ENCODE assay signal across 28 cellular contexts in the genomic region with DNA sequence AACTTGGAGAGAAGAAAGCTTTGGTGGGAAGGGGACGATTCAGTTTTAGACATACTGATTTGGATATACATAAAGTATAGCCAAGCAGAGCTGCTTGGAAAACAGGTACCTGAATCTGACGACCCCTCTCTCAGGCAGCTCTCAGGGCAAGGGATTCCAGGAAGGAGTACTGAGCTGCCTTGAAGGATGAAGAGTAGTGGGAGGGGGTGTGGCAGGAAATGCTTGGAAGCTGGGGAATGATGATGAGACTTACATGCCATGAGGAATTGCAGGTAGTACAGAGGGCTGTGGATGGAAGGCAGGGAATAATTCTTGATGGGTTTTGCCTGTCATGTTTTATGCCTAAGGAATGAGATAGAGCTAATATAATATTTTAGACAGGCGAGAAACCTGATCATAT. TPM values are rescaled to one million over a fixed set of nuclear protein-coding genes. Genes with fewer than 3 reads are reported as not detected.
A peak's percentile ranks its signal among the peaks of the same experiment; 100 is the strongest.
DNase-seq lines count a peak whose midpoint lies in the region; ATAC-seq and TF ChIP-seq lines count a peak whose summit lies in the region.
"Had no signal": no experiment of that assay in that cellular context is flagged by ENCODE, and none has a peak within 500 bp of the region (broad histone marks: within the 10 kb centered on the region; RNA-seq: fewer than 3 reads in every experiment).

No MANE protein-coding gene starts in this region.

- no peak overlapping the region for H2BK12ac ChIP-seq in mesenchymal stem cell (ENCODE audit: low read length in 2 of 2)

- no peak overlapping the region for H3K27ac Mint-ChIP-seq in GM23338
- H3K27ac Mint-ChIP-seq in WTC11: no peak overlapping the region
- H3K27ac Mint-ChIP-seq: CD4-positive, alpha-beta memory T cell; CD4-positive, CD25-positive, alpha-beta regulatory T cell had no signal

- CTCF ChIA-PET in WTC11 (lab: Charles Lee): no interaction called here

- no peak overlapping the region for H3K9ac ChIP-seq in mesenchymal stem cell (ENCODE audit: low read length)
- H3K9ac ChIP-seq: BLaER1 had no signal

- H2AK5ac ChIP-seq in mesenchymal stem cell (ENCODE audit: low read length, severe bottlenecking): no peak overlapping the region

- no peaks in the 10 kb centered on the region for H3K79me1 ChIP-seq in mesenchymal stem cell (replicated peaks; ENCODE audit: low read length, poor library complexity, severe bottlenecking)

- no peak overlapping the region for H3K4ac ChIP-seq in mesenchymal stem cell (ENCODE audit: low read depth in 1 of 2, low read length in 2 of 2)

- TF ChIP-seq CTCF in GM23338 (conservative IDR thresholded peaks at IDR 0.05; ENCODE audit: low read depth in 2 of 2): no peak
- TF ChIP-seq CTCF in WTC11 (IDR thresholded peaks at IDR 0.05): no peak

- H3K36me3 Mint-ChIP-seq in GM23338 (ENCODE audit: low read depth): no peaks in the 10 kb centered on the region
- no peaks in the 10 kb centered on the region for H3K36me3 Mint-ChIP-seq in WTC11
- H3K36me3 Mint-ChIP-seq: CD4-positive, alpha-beta memory T cell; CD4-positive, CD25-positive, alpha-beta regulatory T cell; CD8-positive, alpha-beta memory T cell had no signal

- H3K27me3 ChIP-seq in GM23338 (ENCODE audit: insufficient read depth) (no peaks in the 10 kb centered on the region), mesenchymal stem cell (ENCODE audit: control insufficient read depth in 1 of 2, insufficient read depth in 1 of 2, low read length in 2 of 2) (peaks cover 0 to 5% of the 10 kb centered on the region in 2 experiments)
- H3K27me3 ChIP-seq: BE2C, BLaER1 had no signal

- peaks cover 2% of the 10 kb centered on the region for H3K27me3 Mint-ChIP-seq in GM23338 (ENCODE audit: insufficient read depth, low read depth, poor library complexity)
- no peaks in the 10 kb centered on the region for H3K27me3 Mint-ChIP-seq in WTC11 (ENCODE audit: low read depth)

- H3K79me2 ChIP-seq in GM23338 (replicated peaks; ENCODE audit: insufficient read depth): no peaks in the 10 kb centered on the region

- POLR2A ChIA-PET in WTC11 (lab: Charles Lee): no interaction called here

- H3K4me3 ChIP-seq in GM23338 (no peak overlapping the region), mesenchymal stem cell (ENCODE audit: insufficient read depth in 1 of 2, low read depth in 1 of 2, low read length in 2 of 2) (no peak overlapping the region)
- H3K4me3 ChIP-seq: BLaER1, GM12878 had no signal

- H3K27ac ChIP-seq in GM23338 (ENCODE audit: low read depth) (no peak overlapping the region), mesenchymal stem cell (ENCODE audit: low read length, poor library complexity, severe bottlenecking) (no peak overlapping the region)
- H3K27ac ChIP-seq: BLaER1 had no signal

- ATAC-seq in GM23338 (no peak), WTC11 (peak; percentile 59), HG03135 (IDR thresholded peaks at IDR 0.05; ENCODE audit: unreplicated experiment) (no peak)
- ATAC-seq: GM12878 had no signal

- H2AFZ ChIP-seq in GM23338 (no peak overlapping the region), mesenchymal stem cell (ENCODE audit: low read depth, low read length) (no peak overlapping the region)

- H4K8ac ChIP-seq in mesenchymal stem cell (ENCODE audit: low read length): no peak overlapping the region

- H2BK120ac ChIP-seq in mesenchymal stem cell (ENCODE audit: low read depth, low read length): no peak overlapping the region

- H3K4me1 Mint-ChIP-seq in GM23338: peaks cover 4% of the 10 kb centered on the region; the same call in 2 of the 3 replicates
- H3K4me1 Mint-ChIP-seq in WTC11: peaks cover 7% of the 10 kb centered on the region
- H3K4me1 Mint-ChIP-seq: CD4-positive, alpha-beta memory T cell; CD4-positive, CD25-positive, alpha-beta regulatory T cell; CD8-positive, alpha-beta memory T cell had no signal

- DNase-seq in GM23338 (ENCODE audit: low spot score) (peak; percentile 21), WTC11 (ENCODE audit: low spot score) (no peak), iPS-NIHi7 (ENCODE audit: extremely low spot score) (peak; percentile 14), mesenchymal stem cell (no peak), NCI-H1092 (lab: John Stamatoyannopoulos, UW) (no peak), dermis blood vessel endothelial cell (no peak)
- no peak for DNase-seq in activated T-cell treated with anti-CD3 and anti-CD28 coated beads, Interleukin-2, amount 50 U/mL, for 1 hour
- DNase-seq: 8988T; ACHN; BE2C; C1 segment of cervical spinal cord; CD4-positive, alpha-beta memory T cell; CD4-positive, CD25-positive, alpha-beta regulatory T cell; CD8-positive, alpha-beta memory T cell; COR-L47; DMS 273 treated with DMSO at 0.1 percent for 48 hours; DMS153; DMS53; DMS79; DND-41; EL; GDM1 had no signal

- no peak overlapping the region for H2BK15ac ChIP-seq in mesenchymal stem cell (ENCODE audit: low read depth, poor library complexity, severe bottlenecking)

- H3K4me2 ChIP-seq in GM23338 (no peak overlapping the region), mesenchymal stem cell (ENCODE audit: low read length, poor library complexity, severe bottlenecking) (no peak overlapping the region)
- H3K4me2 ChIP-seq: BLaER1 had no signal

- no peak overlapping the region for H3K23ac ChIP-seq in mesenchymal stem cell (ENCODE audit: low read length in 2 of 2)

- H4K91ac ChIP-seq in mesenchymal stem cell (ENCODE audit: low read length): peak overlapping the region; percentile 39

- H3K4me3 Mint-ChIP-seq in GM23338 (no peak overlapping the region), WTC11 (no peak overlapping the region)
- H3K4me3 Mint-ChIP-seq: CD14-positive monocyte; CD4-positive, alpha-beta memory T cell; CD4-positive, CD25-positive, alpha-beta regulatory T cell; CD8-positive, alpha-beta memory T cell had no signal

- 75% methylated on average over 3 of the region's 3 CpGs for WGBS in mesenchymal stem cell

- no peaks in the 10 kb centered on the region for H3F3A ChIP-seq in GM23338 (replicated peaks; ENCODE audit: low read depth)

- no peaks in the 10 kb centered on the region for H3K36me3 ChIP-seq in GM23338 (ENCODE audit: insufficient read depth)
- no peaks in the 10 kb centered on the region for H3K36me3 ChIP-seq in mesenchymal stem cell (ENCODE audit: control insufficient read depth in 1 of 2, insufficient read depth in 2 of 2, low read depth in 1 of 2, low read length in 2 of 2)
- H3K36me3 ChIP-seq: BE2C, BLaER1 had no signal

- H3K9me2 ChIP-seq in GM23338 (ENCODE audit: insufficient read depth): no peaks in the 10 kb centered on the region

- no peaks in the 10 kb centered on the region for H3K9me3 ChIP-seq in mesenchymal stem cell (ENCODE audit: control insufficient read depth, low read length)
- H3K9me3 ChIP-seq: BE2C, BLaER1 had no signal

- H3K9me3 Mint-ChIP-seq in GM23338 (no peaks in the 10 kb centered on the region), WTC11 (no peaks in the 10 kb centered on the region)
- H3K9me3 Mint-ChIP-seq: CD4-positive, alpha-beta memory T cell; CD8-positive, alpha-beta memory T cell had no signal

- H3K14ac ChIP-seq in mesenchymal stem cell (ENCODE audit: low read length in 2 of 2): no peak overlapping the region

- no peak overlapping the region for H3K18ac ChIP-seq in mesenchymal stem cell (ENCODE audit: low read depth in 1 of 2, low read length in 2 of 2)

- H2BK5ac ChIP-seq in mesenchymal stem cell (ENCODE audit: low read depth, low read length, poor library complexity, severe bottlenecking): no peak overlapping the region

- H4K20me1 ChIP-seq in GM23338 (replicated peaks; ENCODE audit: insufficient read depth): no peaks in the 10 kb centered on the region
- H4K20me1 ChIP-seq: BLaER1 had no signal

- H3K4me1 ChIP-seq in GM23338 (ENCODE audit: insufficient read depth) (no peaks in the 10 kb centered on the region), mesenchymal stem cell (ENCODE audit: control insufficient read depth, insufficient read depth, low read depth, low read length) (no peaks in the 10 kb centered on the region)

TF ChIP-seq in GM23338, 12 proteins besides CTCF, POLR2A, EP300 and RAD21:
- TF ChIP-seq EZH2phosphoT487 (IDR thresholded peaks at IDR 0.05; ENCODE audit: unreplicated experiment): no peak
- no peak for TF ChIP-seq ZNF331 (CRISPR knock-in tag; IDR thresholded peaks at IDR 0.05; ENCODE audit: low read depth)
TF ChIP-seq in GM23338: peak in this region for 0.

TF ChIP-seq in WTC11, 78 proteins besides CTCF, POLR2A, EP300 and RAD21 (continues in another document):
- no peak for TF ChIP-seq ZNF416 (CRISPR knock-in tag; IDR thresholded peaks at IDR 0.05)
- TF ChIP-seq TEAD1 (CRISPR knock-in tag; IDR thresholded peaks at IDR 0.05): no peak
- TF ChIP-seq, protein P1, sequence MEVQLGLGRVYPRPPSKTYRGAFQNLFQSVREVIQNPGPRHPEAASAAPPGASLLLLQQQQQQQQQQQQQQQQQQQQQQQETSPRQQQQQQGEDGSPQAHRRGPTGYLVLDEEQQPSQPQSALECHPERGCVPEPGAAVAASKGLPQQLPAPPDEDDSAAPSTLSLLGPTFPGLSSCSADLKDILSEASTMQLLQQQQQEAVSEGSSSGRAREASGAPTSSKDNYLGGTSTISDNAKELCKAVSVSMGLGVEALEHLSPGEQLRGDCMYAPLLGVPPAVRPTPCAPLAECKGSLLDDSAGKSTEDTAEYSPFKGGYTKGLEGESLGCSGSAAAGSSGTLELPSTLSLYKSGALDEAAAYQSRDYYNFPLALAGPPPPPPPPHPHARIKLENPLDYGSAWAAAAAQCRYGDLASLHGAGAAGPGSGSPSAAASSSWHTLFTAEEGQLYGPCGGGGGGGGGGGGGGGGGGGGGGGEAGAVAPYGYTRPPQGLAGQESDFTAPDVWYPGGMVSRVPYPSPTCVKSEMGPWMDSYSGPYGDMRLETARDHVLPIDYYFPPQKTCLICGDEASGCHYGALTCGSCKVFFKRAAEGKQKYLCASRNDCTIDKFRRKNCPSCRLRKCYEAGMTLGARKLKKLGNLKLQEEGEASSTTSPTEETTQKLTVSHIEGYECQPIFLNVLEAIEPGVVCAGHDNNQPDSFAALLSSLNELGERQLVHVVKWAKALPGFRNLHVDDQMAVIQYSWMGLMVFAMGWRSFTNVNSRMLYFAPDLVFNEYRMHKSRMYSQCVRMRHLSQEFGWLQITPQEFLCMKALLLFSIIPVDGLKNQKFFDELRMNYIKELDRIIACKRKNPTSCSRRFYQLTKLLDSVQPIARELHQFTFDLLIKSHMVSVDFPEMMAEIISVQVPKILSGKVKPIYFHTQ (CRISPR knock-in tag; IDR thresholded peaks at IDR 0.05): no peak
- TF ChIP-seq ZNF396 (CRISPR knock-in tag; IDR thresholded peaks at IDR 0.05; ENCODE audit: borderline replicate concordance): no peak
- TF ChIP-seq NFYB (CRISPR knock-in tag; conservative IDR thresholded peaks at IDR 0.05; ENCODE audit: low read depth): no peak

RNA-seq across cellular contexts. Expression of gene HTR2A, which starts 38.7 kb away (rescaled TPM):
- total RNA-seq in GM23338 (2014; rRNA removed; shearing (Covaris generic)): not detected in 2 replicates
- not detected in 2 replicates for polyA plus RNA-seq in GM23338 (2016; fragmentation: Nextera tagmentation; extraction: Ambion mirVana)
- not detected in 3 replicates for total RNA-seq in WTC11 (2021)
- polyA plus RNA-seq in mesenchymal stem cell (2013, experiment 1 of 2): 0.01 TPM
- 0.04 TPM for polyA plus RNA-seq in mesenchymal stem cell (2013, experiment 2 of 2)
- not detected in 2 replicates for total RNA-seq in dermis blood vessel endothelial cell
- total RNA-seq: A673; CD4-positive, alpha-beta memory T cell; CD4-positive, CD25-positive, alpha-beta regulatory T cell; CD8-positive, alpha-beta memory T cell; G401; GM12878 had no signal
- polyA plus RNA-seq: CD14-positive monocyte; CD4-positive, alpha-beta memory T cell; CD4-positive, CD25-positive, alpha-beta regulatory T cell; CD8-positive, alpha-beta memory T cell; GM12878 had no signal

Comparison
In these comparisons a context has a peak if more than half of its experiments do, and no peak if none do; other contexts are left out.
1. DNase-seq: peak in GM23338 (single experiment) and iPS-NIHi7 (single experiment); none in WTC11 (single experiment), mesenchymal stem cell (single experiment), activated T-cell treated with anti-CD3 and anti-CD28 coated beads, Interleukin-2, amount 50 U/mL, for 1 hour (single experiment), NCI-H1092 (single experiment) and dermis blood vessel endothelial cell (single experiment).